Comparison of ENCODE assay signal across 8 cellular contexts in genomic region chr1:101025283-101025679, GRCh38. TPM values are rescaled to one million over a fixed set of nuclear protein-coding genes. Genes with fewer than 3 reads are reported as not detected.
DNase-seq lines count a peak whose midpoint lies in the region; ATAC-seq and TF ChIP-seq lines count a peak whose summit lies in the region.

No MANE protein-coding gene starts in this region.

- TF ChIP-seq CTCF in prostate gland (IDR thresholded peaks at IDR 0.05): no peak

- H3K27me3 ChIP-seq in prostate gland (replicated peaks; ENCODE audit: insufficient read depth): no peaks in the 10 kb centered on the region

- H3K27me3 Mint-ChIP-seq in activated T-cell treated with anti-CD3 and anti-CD28 coated beads, Interleukin-2, amount 50 U/mL, for 4 hours (ENCODE audit: low read depth): no peaks in the 10 kb centered on the region

- H3K4me1 ChIP-seq in prostate gland (replicated peaks): no peaks in the 10 kb centered on the region

- peak overlapping the region; percentile 55 to 56 for H3K4me3 ChIP-seq in prostate gland

- DNase-seq in ELR (ENCODE audit: low read depth) (peak; percentile 46), Right ventricle myocardium superior (no peak), prostate gland (ENCODE audit: low spot score) (no peak), NAMALWA (ENCODE audit: low spot score) (no peak), NCI-H1436 treated with DMSO at 0.1 percent for 48 hours (lab: John Stamatoyannopoulos, UW) (no peak)
- no peak for DNase-seq in activated T-cell treated with anti-CD3 and anti-CD28 coated beads, Interleukin-2, amount 50 U/mL, for 4 hours

- H3K36me3 Mint-ChIP-seq in activated T-cell treated with anti-CD3 and anti-CD28 coated beads, Interleukin-2, amount 50 U/mL, for 4 hours (ENCODE audit: insufficient read depth): peaks cover 31% of the 10 kb centered on the region

- peak; percentile 19 for ATAC-seq in GM21786 (IDR thresholded peaks at IDR 0.05; ENCODE audit: unreplicated experiment)
- peak; percentile 46 to 56 for ATAC-seq in activated T-cell treated with anti-CD3 and anti-CD28 coated beads, Interleukin-2, amount 50 U/mL, for 4 hours
- peak; percentile 60 for ATAC-seq in Right ventricle myocardium superior (ENCODE audit: poor library complexity)

- peak overlapping the region; percentile 95 for H3K27ac ChIP-seq in KOPT-K1 (ENCODE audit: low read depth, low read length, poor library complexity, severe bottlenecking)
- peak overlapping the region; percentile 73 for H3K27ac ChIP-seq in prostate gland

- under 1% methylated on average over 9 of the region's 9 CpGs for WGBS in prostate gland

- intact Hi-C loops in Right ventricle myocardium superior (cut with DNase I) (loop anchor here (5.0 kb wide), 1 partner anchor 212 kb away; the partner anchor contains the start of gene S1PR1), prostate gland (cut with DNase I) (loop anchor here (5.0 kb wide), 1 partner anchor 212 kb away; the partner anchor contains the start of gene S1PR1)

- H3K4me1 Mint-ChIP-seq in activated T-cell treated with anti-CD3 and anti-CD28 coated beads, Interleukin-2, amount 50 U/mL, for 4 hours (ENCODE audit: low read depth): peaks cover 71% of the 10 kb centered on the region

- TF ChIP-seq POLR2A in prostate gland (IDR thresholded peaks at IDR 0.05): no peak

- peaks cover 3% of the 10 kb centered on the region for H3K9me3 Mint-ChIP-seq in activated T-cell treated with anti-CD3 and anti-CD28 coated beads, Interleukin-2, amount 50 U/mL, for 4 hours

- H3K36me3 ChIP-seq in KOPT-K1 (ENCODE audit: insufficient read depth, low read length): peaks cover 44% of the 10 kb centered on the region
- H3K36me3 ChIP-seq in prostate gland: no peaks in the 10 kb centered on the region

- H3K4me3 Mint-ChIP-seq in activated T-cell treated with anti-CD3 and anti-CD28 coated beads, Interleukin-2, amount 50 U/mL, for 4 hours: peak overlapping the region; percentile 100

- H3K9me3 ChIP-seq in KOPT-K1 (ENCODE audit: insufficient read depth, low read length, poor library complexity, severe bottlenecking): no peaks in the 10 kb centered on the region
- no peaks in the 10 kb centered on the region for H3K9me3 ChIP-seq in prostate gland

RNA-seq across cellular contexts. Expression of gene DPH5, which starts 0.3 kb away (rescaled TPM):
- total RNA-seq in activated T-cell treated with anti-CD3 and anti-CD28 coated beads, Interleukin-2, amount 50 U/mL, for 4 hours: 10 to 100 TPM; 57.7 to 73.7 (median 72.4) TPM
- 37.2 TPM for total RNA-seq in Right ventricle myocardium superior
- 10 to 100 TPM; 17.2 to 39.0 TPM for total RNA-seq in prostate gland
